Comparison of ENCODE assay signal across 8 cellular contexts in genomic region chr14:54396493-54397335, GRCh38.
DNase-seq lines count a peak whose midpoint lies in the region; ATAC-seq lines count a peak whose summit lies in the region.

Gene CDKN3 (plus strand): TSS chr14:54397007. CDS start chr14:54397069, 62 bp downstream.

- ATAC-seq in GM19035 (IDR thresholded peaks at IDR 0.05; ENCODE audit: unreplicated experiment) (peak; percentile 97), HG03354 (IDR thresholded peaks at IDR 0.05; ENCODE audit: poor library complexity, severe bottlenecking, unreplicated experiment) (peak; percentile 98)

- peak; percentile 98 for DNase-seq in AML-193 (lab: John Stamatoyannopoulos, UW)
- peak; percentile 95 to 99 for DNase-seq in NCI-H446 (lab: John Stamatoyannopoulos, UW)
- DNase-seq in activated CD4-positive, CD25-positive, alpha-beta regulatory T cell treated with anti-CD3 and anti-CD28 coated beads, Interleukin-2, amount 50 U/mL, for 16 hours (ENCODE audit: low read depth, low spot score) = peak; percentile 97
- DNase-seq in cerebellar nuclear complex (lab: John Stamatoyannopoulos, UW) = peak; percentile 93 to 95
- peak; percentile 99 for DNase-seq in islet precursor cell
- DNase-seq in stimulated activated CD4-positive, alpha-beta T cell treated with anti-CD3 and anti-CD28 coated beads, Interleukin-15, amount 100 ng/mL, for 1 hour (ENCODE audit: low read depth in 1 of 2, low spot score in 1 of 2) = peak; percentile 88 to 92

Comparison
In these comparisons a context has a peak if more than half of its experiments do, and no peak if none do; other contexts are left out.
1. Peak in every context shown above with its lines: DNase-seq and ATAC-seq.